ENCODE assay signal across 10 cellular contexts in the genomic region with DNA sequence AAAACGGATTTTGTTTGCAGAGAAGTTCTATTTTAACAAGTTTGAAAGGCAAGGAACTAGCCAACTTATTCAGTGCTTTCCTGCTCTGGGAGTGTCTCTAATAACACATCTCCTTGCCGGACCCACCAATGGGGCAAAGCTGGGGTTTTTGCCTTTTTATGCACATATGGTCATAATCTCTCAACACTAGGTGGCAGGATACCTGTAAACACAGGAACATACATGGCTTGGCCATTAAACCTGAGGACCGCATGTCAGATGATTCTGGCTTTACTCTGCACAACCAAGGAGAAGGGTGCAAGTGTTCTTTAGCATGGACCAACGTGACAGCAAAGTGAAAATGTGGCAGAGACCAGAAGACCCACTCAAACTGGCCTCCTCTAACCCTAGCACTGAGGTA. TPM values are rescaled to one million over a fixed set of nuclear protein-coding genes. Genes with fewer than 3 reads are reported as not detected.
A peak's percentile ranks its signal among the peaks of the same experiment; 100 is the strongest.
DNase-seq lines count a peak whose midpoint lies in the region; ATAC-seq, FAIRE-seq and TF ChIP-seq lines count a peak whose summit lies in the region.
"Had no signal": no experiment of that assay in that cellular context is flagged by ENCODE, and none has a peak within 500 bp of the region (broad histone marks: within the 10 kb centered on the region; RNA-seq: fewer than 3 reads in every experiment).

No MANE protein-coding gene starts in this region.

- peak overlapping the region in 1 of 7 donors; percentile 24 for H3K4me3 Mint-ChIP-seq in CD8-positive, alpha-beta memory T cell

- ATAC-seq in SK-N-SH treated with all-trans-retinoic acid at 6 μM for 48 hours (peak; percentile 38), HG02884 (IDR thresholded peaks at IDR 0.05; ENCODE audit: unreplicated experiment) (no peak)

- H3K36me3 Mint-ChIP-seq in CD8-positive, alpha-beta memory T cell = peaks cover under 1 to 68% (median 19%) of the 10 kb centered on the region in 3 donors

- no peaks in the 10 kb centered on the region for H3K27me3 ChIP-seq in CD8-positive, alpha-beta memory T cell (ENCODE audit: insufficient read depth, low read length, poor library complexity, severe bottlenecking)
- H3K27me3 ChIP-seq in thyroid gland = no peaks in the 10 kb centered on the region
- H3K27me3 ChIP-seq: SJCRH30 had no signal

- no peak overlapping the region for H3K27ac ChIP-seq in CD8-positive, alpha-beta memory T cell (ENCODE audit: low read depth, low read length)
- H3K27ac ChIP-seq in thyroid gland = no peak overlapping the region
- H3K27ac ChIP-seq: SJCRH30 had no signal

- intact Hi-C loops in thyroid gland (cut with DNase I) = loop anchor here (5.0 kb wide), 1 partner anchor 33 kb away; no protein-coding TSS in a partner anchor

- TF ChIP-seq CTCF in thyroid gland (IDR thresholded peaks at IDR 0.05) = peak in 3 of 6 experiments; percentile 4 to 36 (median 33)

- H3K27ac Mint-ChIP-seq in CD8-positive, alpha-beta memory T cell = no peak overlapping the region

- H3K9me3 Mint-ChIP-seq in CD8-positive, alpha-beta memory T cell = no peaks in the 10 kb centered on the region

- H3K27me3 Mint-ChIP-seq in CD8-positive, alpha-beta memory T cell = peaks cover 0 to 2% of the 10 kb centered on the region in 2 donors

- 78 to 83% methylated on average over 4 of the region's 4 CpGs for WGBS in thyroid gland, 2 donors

- CTCF ChIA-PET in CD8-positive, alpha-beta memory T cell (lab: Charles Lee) = interaction anchor here (1.0 to 1.6 kb wide), 2 partner anchors 18 to 74 kb away, joined by 3 to 4 read pairs; no protein-coding TSS in a partner anchor

- TF ChIP-seq POLR2A in thyroid gland (IDR thresholded peaks at IDR 0.05) = no peak

- POLR2A ChIA-PET in CD8-positive, alpha-beta memory T cell (lab: Charles Lee) = no interaction called here

- no peak overlapping the region for H3K4me3 ChIP-seq in CD8-positive, alpha-beta memory T cell (ENCODE audit: low read length)
- no peak overlapping the region for H3K4me3 ChIP-seq in thyroid gland (replicated peaks in 1 of 3)
- H3K4me3 ChIP-seq: lung, SJCRH30 had no signal

- H3K36me3 ChIP-seq in CD8-positive, alpha-beta memory T cell (ENCODE audit: insufficient read depth, low read length) = peaks cover 5% of the 10 kb centered on the region
- H3K36me3 ChIP-seq in thyroid gland = peaks cover 8 to 37% of the 10 kb centered on the region in 2 donors

- DNase-seq in DMS53 treated with DMSO at 0.1 percent for 48 hours (lab: John Stamatoyannopoulos, UW; ENCODE audit: unreplicated experiment) (peak; percentile 77), HTR-8/SVneo (ENCODE audit: insufficient read length, low spot score) (peak; percentile 44), islet precursor cell (peak; percentile 53), thyroid gland (no peak), mucosa of gallbladder (ENCODE audit: low spot score) (no peak)
- DNase-seq in CD8-positive, alpha-beta memory T cell = no peak

- no peaks in the 10 kb centered on the region for H3K9me3 ChIP-seq in CD8-positive, alpha-beta memory T cell (ENCODE audit: low read length)
- H3K9me3 ChIP-seq in thyroid gland = no peaks in the 10 kb centered on the region
- H3K9me3 ChIP-seq: SJCRH30 had no signal

- H3K4me1 Mint-ChIP-seq in CD8-positive, alpha-beta memory T cell = peaks cover 12 to 21% (median 18%) of the 10 kb centered on the region in 3 donors

- no peak for FAIRE-seq in HTR-8/SVneo (lab: Jason Lieb, UNC)

- peaks cover 16% of the 10 kb centered on the region for H3K4me1 ChIP-seq in CD8-positive, alpha-beta memory T cell (ENCODE audit: insufficient read depth, low read length)
- H3K4me1 ChIP-seq in thyroid gland = peaks cover 5 to 19% of the 10 kb centered on the region in 2 donors

TF ChIP-seq in SK-N-SH treated with all-trans-retinoic acid at 6 μM for 48 hours, 23 proteins besides CTCF, POLR2A, EP300 and RAD21 (continues in another document):
- TF ChIP-seq ESRRG (CRISPR knock-in tag; IDR thresholded peaks at IDR 0.05) (no peak), CREB5 (CRISPR knock-in tag; IDR thresholded peaks at IDR 0.05; ENCODE audit: low read depth) (no peak), TCF4 (CRISPR knock-in tag; IDR thresholded peaks at IDR 0.05; ENCODE audit: borderline replicate concordance) (no peak), ZNF70 (CRISPR knock-in tag; IDR thresholded peaks at IDR 0.05) (no peak), ARNTL (CRISPR knock-in tag; IDR thresholded peaks at IDR 0.05; ENCODE audit: borderline replicate concordance, low read depth) (no peak), TOX (CRISPR knock-in tag; IDR thresholded peaks at IDR 0.05; ENCODE audit: borderline replicate concordance) (no peak), ZC3H10 (CRISPR knock-in tag; IDR thresholded peaks at IDR 0.05) (no peak), TSHZ2 (CRISPR knock-in tag; IDR thresholded peaks at IDR 0.05) (no peak)
- TF ChIP-seq, protein P1, sequence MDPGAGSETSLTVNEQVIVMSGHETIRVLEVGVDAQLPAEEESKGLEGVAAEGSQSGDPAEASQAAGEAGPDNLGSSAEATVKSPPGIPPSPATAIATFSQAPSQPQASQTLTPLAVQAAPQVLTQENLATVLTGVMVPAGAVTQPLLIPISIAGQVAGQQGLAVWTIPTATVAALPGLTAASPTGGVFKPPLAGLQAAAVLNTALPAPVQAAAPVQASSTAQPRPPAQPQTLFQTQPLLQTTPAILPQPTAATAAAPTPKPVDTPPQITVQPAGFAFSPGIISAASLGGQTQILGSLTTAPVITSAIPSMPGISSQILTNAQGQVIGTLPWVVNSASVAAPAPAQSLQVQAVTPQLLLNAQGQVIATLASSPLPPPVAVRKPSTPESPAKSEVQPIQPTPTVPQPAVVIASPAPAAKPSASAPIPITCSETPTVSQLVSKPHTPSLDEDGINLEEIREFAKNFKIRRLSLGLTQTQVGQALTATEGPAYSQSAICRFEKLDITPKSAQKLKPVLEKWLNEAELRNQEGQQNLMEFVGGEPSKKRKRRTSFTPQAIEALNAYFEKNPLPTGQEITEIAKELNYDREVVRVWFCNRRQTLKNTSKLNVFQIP (CRISPR knock-in tag; IDR thresholded peaks at IDR 0.05; ENCODE audit: borderline replicate concordance, low read depth) = no peak
- TF ChIP-seq, protein P2, sequence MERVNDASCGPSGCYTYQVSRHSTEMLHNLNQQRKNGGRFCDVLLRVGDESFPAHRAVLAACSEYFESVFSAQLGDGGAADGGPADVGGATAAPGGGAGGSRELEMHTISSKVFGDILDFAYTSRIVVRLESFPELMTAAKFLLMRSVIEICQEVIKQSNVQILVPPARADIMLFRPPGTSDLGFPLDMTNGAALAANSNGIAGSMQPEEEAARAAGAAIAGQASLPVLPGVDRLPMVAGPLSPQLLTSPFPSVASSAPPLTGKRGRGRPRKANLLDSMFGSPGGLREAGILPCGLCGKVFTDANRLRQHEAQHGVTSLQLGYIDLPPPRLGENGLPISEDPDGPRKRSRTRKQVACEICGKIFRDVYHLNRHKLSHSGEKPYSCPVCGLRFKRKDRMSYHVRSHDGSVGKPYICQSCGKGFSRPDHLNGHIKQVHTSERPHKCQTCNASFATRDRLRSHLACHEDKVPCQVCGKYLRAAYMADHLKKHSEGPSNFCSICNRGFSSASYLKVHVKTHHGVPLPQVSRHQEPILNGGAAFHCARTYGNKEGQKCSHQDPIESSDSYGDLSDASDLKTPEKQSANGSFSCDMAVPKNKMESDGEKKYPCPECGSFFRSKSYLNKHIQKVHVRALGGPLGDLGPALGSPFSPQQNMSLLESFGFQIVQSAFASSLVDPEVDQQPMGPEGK (CRISPR knock-in tag; IDR thresholded peaks at IDR 0.05; ENCODE audit: borderline replicate concordance) = no peak

RNA-seq across cellular contexts. Expression of gene TMEM9, which starts 4.9 kb away (rescaled TPM):
- total RNA-seq in CD8-positive, alpha-beta memory T cell = 10 to 100 TPM; 16.3 to 17.1 TPM
- 32.8 TPM for polyA plus RNA-seq in CD8-positive, alpha-beta memory T cell
- 100 to 1,000 TPM in 3 of 4 donors, 10 to 100 TPM in 1; 88.9 to 190 (median 133) TPM for total RNA-seq in thyroid gland
- 72.8 TPM for total RNA-seq in mucosa of gallbladder

RNA-seq across cellular contexts. Expression of gene ASCL5, which starts 22.4 kb away (rescaled TPM):
- under 1 TPM in 1 of 2 experiments, not detected in 1; 0.22 TPM for total RNA-seq in CD8-positive, alpha-beta memory T cell
- polyA plus RNA-seq in CD8-positive, alpha-beta memory T cell = not detected
- total RNA-seq in thyroid gland = not detected
- 0.12 TPM for total RNA-seq in mucosa of gallbladder
- total RNA-seq: SJCRH30 had no signal

RNA-seq across cellular contexts. Expression of gene CACNA1S, which starts 37.2 kb away (rescaled TPM):
- not detected for total RNA-seq in CD8-positive, alpha-beta memory T cell
- not detected for polyA plus RNA-seq in CD8-positive, alpha-beta memory T cell
- total RNA-seq in thyroid gland (not detected), mucosa of gallbladder (not detected)

RNA-seq across cellular contexts. Expression of gene IGFN1, which starts 41.2 kb away (rescaled TPM):
- not detected for total RNA-seq in CD8-positive, alpha-beta memory T cell
- not detected for polyA plus RNA-seq in CD8-positive, alpha-beta memory T cell
- total RNA-seq in thyroid gland (10 to 100 TPM; 16.2 to 78.6 (median 33.0) TPM), mucosa of gallbladder (0.40 TPM)
- total RNA-seq: SJCRH30 had no signal

Comparison
In these comparisons a context has a peak if more than half of its experiments do, and no peak if none do; other contexts are left out.
1. DNase-seq: peak in DMS53 treated with DMSO at 0.1 percent for 48 hours (single experiment), HTR-8/SVneo (single experiment) and islet precursor cell (single experiment); none in CD8-positive, alpha-beta memory T cell (0 of 5), thyroid gland (0 of 2) and mucosa of gallbladder (single experiment).